ENCODE assay signal across 8 cellular contexts in the genomic region with DNA sequence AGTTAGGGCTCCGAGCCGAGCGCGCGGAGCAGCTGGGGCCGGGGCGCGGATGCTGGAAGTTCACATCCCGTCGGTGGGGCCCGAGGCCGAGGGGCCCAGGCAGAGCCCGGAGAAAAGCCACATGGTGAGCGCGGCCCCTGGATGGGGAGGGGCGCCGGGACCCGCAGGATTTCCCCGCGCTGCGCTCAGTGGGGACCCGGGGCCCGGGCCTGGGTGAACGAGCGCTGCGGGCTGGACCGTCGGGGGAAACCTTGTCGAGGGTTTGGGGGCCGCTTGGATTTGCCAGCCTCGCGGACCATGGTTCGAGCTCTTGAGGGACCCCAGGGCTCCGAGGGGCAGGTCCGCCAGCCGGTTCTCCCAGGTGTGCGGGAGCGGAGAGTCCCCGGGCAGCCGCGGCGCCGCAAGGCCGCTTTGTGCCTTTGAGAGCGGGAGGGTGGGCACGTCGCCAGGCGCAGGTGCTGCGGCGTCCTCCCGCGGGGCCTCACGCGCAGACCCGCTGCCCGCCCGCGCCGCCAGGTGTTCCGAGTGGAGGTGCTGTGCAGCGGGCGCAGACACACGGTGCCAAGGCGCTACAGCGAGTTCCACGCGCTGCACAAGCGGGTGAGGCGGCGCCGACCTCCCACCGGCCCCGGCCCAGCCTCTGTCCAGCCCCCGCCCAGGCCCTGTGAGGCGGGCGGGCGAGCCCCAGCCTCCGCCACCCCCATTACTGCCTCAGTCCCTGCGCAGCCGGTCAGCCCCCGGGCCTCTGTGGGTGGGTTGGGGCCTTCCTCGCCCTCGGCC. TPM values are rescaled to one million over a fixed set of nuclear protein-coding genes. Genes with fewer than 3 reads are reported as not detected.
A peak's percentile ranks its signal among the peaks of the same experiment; 100 is the strongest.
DNase-seq lines count a peak whose midpoint lies in the region; ATAC-seq and TF ChIP-seq lines count a peak whose summit lies in the region.

A gene (plus strand): TSS at position 5 of the 780 bp plus-strand sequence. CDS start 45 bp downstream, at position 50.

- H4K20me1 ChIP-seq in smooth muscle cell (ENCODE audit: low read depth) = peaks cover 42% of the 10 kb centered on the region

- H3K4me1 ChIP-seq in HUES6 (ENCODE audit: control insufficient read depth, insufficient read depth, low read length) (peaks cover 14% of the 10 kb centered on the region), iPS-18a (ENCODE audit: control insufficient read depth, low read depth, low read length) (peaks cover 10% of the 10 kb centered on the region), smooth muscle cell (ENCODE audit: low read depth) (peaks cover 7% of the 10 kb centered on the region)

- no peak for ATAC-seq in GM21529 (IDR thresholded peaks at IDR 0.05; ENCODE audit: unreplicated experiment)

- no peak within 1 kb of the TSS for H2AFZ ChIP-seq in smooth muscle cell (ENCODE audit: low read depth)

- 1% methylated on average over 56 of the region's 83 CpGs for WGBS in smooth muscle cell (ENCODE audit: low lambda C conversion rate)

- H3F3A ChIP-seq in smooth muscle cell (ENCODE audit: low read depth) = peaks cover 34% of the 10 kb centered on the region

- H3K36me3 ChIP-seq in HUES6 (ENCODE audit: control insufficient read depth, insufficient read depth, low read length) (peaks cover 26% of the 10 kb centered on the region), iPS-18a (ENCODE audit: control insufficient read depth, low read depth, low read length) (peaks cover 20% of the 10 kb centered on the region), smooth muscle cell (ENCODE audit: low read depth) (no peaks in the 10 kb centered on the region)

- TF ChIP-seq POLR2A in GM18526 (IDR thresholded peaks at IDR 0.05; ENCODE audit: extremely low read depth, insufficient read length) = peak; percentile 90

- H3K4me2 ChIP-seq in smooth muscle cell = peak within 1 kb of the TSS; percentile 94

- H3K27me3 ChIP-seq in HUES6 (ENCODE audit: control insufficient read depth, insufficient read depth, low read length) (peaks cover 19% of the 10 kb centered on the region), iPS-18a (ENCODE audit: control insufficient read depth, insufficient read depth, low read length) (peaks cover 32% of the 10 kb centered on the region), smooth muscle cell (ENCODE audit: low read depth) (peaks cover 22% of the 10 kb centered on the region)

- H3K9me3 ChIP-seq in HUES6 (ENCODE audit: control insufficient read depth, insufficient read depth, low read depth, low read length) (no peaks in the 10 kb centered on the region), iPS-18a (ENCODE audit: control insufficient read depth, low read depth, low read length) (no peaks in the 10 kb centered on the region), smooth muscle cell (replicated peaks; ENCODE audit: low read depth) (no peaks in the 10 kb centered on the region)

- no peak for TF ChIP-seq CTCF in AG09309 (IDR thresholded peaks at IDR 0.05; ENCODE audit: control insufficient read depth, insufficient read depth, low read depth, low read length, missing control alignments)
- TF ChIP-seq CTCF in smooth muscle cell (IDR thresholded peaks at IDR 0.05; ENCODE audit: borderline replicate concordance, insufficient read depth, poor library complexity, severe bottlenecking) = no peak

- no peak within 1 kb of the TSS for H3K27ac ChIP-seq in HUES6 (ENCODE audit: low read depth, low read length)
- H3K27ac ChIP-seq in iPS-18a (ENCODE audit: low read length) = no peak within 1 kb of the TSS
- no peak within 1 kb of the TSS for H3K27ac ChIP-seq in smooth muscle cell (ENCODE audit: low read depth)

- H3K9ac ChIP-seq in HUES6 (ENCODE audit: low read length) (peak within 1 kb of the TSS; percentile 68), iPS-18a (ENCODE audit: low read length) (peak within 1 kb of the TSS; percentile 28), smooth muscle cell (ENCODE audit: low read depth) (no peak within 1 kb of the TSS)

- H3K79me2 ChIP-seq in smooth muscle cell (ENCODE audit: low read depth) = no peaks in the 10 kb centered on the region

- H3K4me3 ChIP-seq in AG09309 (ENCODE audit: control insufficient read depth, low read depth, low read length) (peak within 1 kb of the TSS; percentile 36), HUES6 (ENCODE audit: low read depth, low read length) (peak within 1 kb of the TSS; percentile 94), iPS-18a (ENCODE audit: low read length) (peak within 1 kb of the TSS; percentile 60), smooth muscle cell (peak within 1 kb of the TSS; percentile 55)

- DNase-seq in AG09309 (ENCODE audit: low read depth) (no peak), smooth muscle cell (lab: John Stamatoyannopoulos, UW; ENCODE audit: unreplicated experiment) (no peak), NK-92 (lab: John Stamatoyannopoulos, UW; ENCODE audit: unreplicated experiment) (no peak)
- DNase-seq in activated naive CD4-positive, alpha-beta T cell treated with anti-CD3 and anti-CD28 coated beads, Interleukin-2, amount 50 U/mL, for 16 hours = peak; percentile 37

RNA-seq across cellular contexts. Expression of the gene that starts here (rescaled TPM):
- total RNA-seq in smooth muscle cell = 0.67 TPM in 1 of 2 replicates, not detected in the other
- polyA plus RNA-seq in smooth muscle cell = 1.8 and 1.9 TPM in 2 replicates

Comparison
In these comparisons a context has a peak if more than half of its experiments do, and no peak if none do; other contexts are left out.
1. H3K4me3 ChIP-seq: peak in every context shown above with its lines; median percentile 94 in HUES6; 60 in iPS-18a; 55 in smooth muscle cell; 36 in AG09309.